ENCODE assay signal across 8 cellular contexts in genomic region chr20:35207950-35208611, GRCh38. TPM values are rescaled to one million over a fixed set of nuclear protein-coding genes. Genes with fewer than 3 reads are reported as not detected.
DNase-seq lines count a peak whose midpoint lies in the region; ATAC-seq and TF ChIP-seq lines count a peak whose summit lies in the region.

No MANE protein-coding gene starts in this region.

- no peaks in the 10 kb centered on the region for H3K36me3 Mint-ChIP-seq in activated CD4-positive, alpha-beta memory T cell treated with anti-CD3 and anti-CD28 coated beads for 36 hours

- H3K4me3 ChIP-seq in AG09309 (ENCODE audit: control insufficient read depth, low read depth, low read length): no peak overlapping the region
- H3K4me3 ChIP-seq in HCT116 (replicated peaks in 1 of 2; ENCODE audit: low read depth in 1 of 2, low read length in 2 of 2): no peak overlapping the region
- H3K4me3 ChIP-seq in lung: no peak overlapping the region

- H3K27me3 ChIP-seq in HCT116 (ENCODE audit: insufficient read depth, low read length): no peaks in the 10 kb centered on the region
- H3K27me3 ChIP-seq in lung (ENCODE audit: control insufficient read depth, insufficient read depth): no peaks in the 10 kb centered on the region

- H2AFZ ChIP-seq in HCT116 (ENCODE audit: low read depth, low read length, poor library complexity, severe bottlenecking): no peak overlapping the region

- TF ChIP-seq POLR2A in HCT116 (IDR thresholded peaks at IDR 0.05; ENCODE audit: borderline replicate concordance, extremely low read depth, insufficient read depth, insufficient read length): no peak

- H3K9me2 ChIP-seq in HCT116 (ENCODE audit: insufficient read depth): no peaks in the 10 kb centered on the region

- H3K4me1 Mint-ChIP-seq in activated CD4-positive, alpha-beta memory T cell treated with anti-CD3 and anti-CD28 coated beads for 36 hours (ENCODE audit: low read depth): no peaks in the 10 kb centered on the region

- H3K36me3 ChIP-seq in HCT116 (ENCODE audit: control insufficient read depth in 1 of 2, insufficient read depth in 2 of 2, low read length in 2 of 2): no peaks in the 10 kb centered on the region
- H3K36me3 ChIP-seq in lung (ENCODE audit: control insufficient read depth in 2 of 2, insufficient read depth in 2 of 2, low read length in 2 of 2): no peaks in the 10 kb centered on the region

- peak; percentile 98 for TF ChIP-seq RAD21 in HCT116 (IDR thresholded peaks at IDR 0.05; ENCODE audit: low read depth)

- POLR2A ChIA-PET in HCT116 (lab: Charles Lee): no interaction called here
- POLR2A ChIA-PET in activated CD4-positive, alpha-beta memory T cell treated with anti-CD3 and anti-CD28 coated beads for 36 hours (lab: Charles Lee): no interaction called here

- no peaks in the 10 kb centered on the region for H4K20me1 ChIP-seq in HCT116 (ENCODE audit: insufficient read depth)

- H3K4me3 Mint-ChIP-seq in activated CD4-positive, alpha-beta memory T cell treated with anti-CD3 and anti-CD28 coated beads for 36 hours: no peak overlapping the region

- CTCF ChIA-PET in HCT116 (lab: Charles Lee): interaction anchor here (1.6 to 1.8 kb wide), 3 partner anchors 62 to 334 kb away, joined by 7 to 29 read pairs (median 24); partner anchors contain the start of gene EDEM2
- CTCF ChIA-PET in activated CD4-positive, alpha-beta memory T cell treated with anti-CD3 and anti-CD28 coated beads for 36 hours (lab: Charles Lee): interaction anchor here (0.6 to 5.1 kb wide), 11 partner anchors 11 to 234 kb away, joined by 3 to 64 read pairs (median 3); partner anchors contain the start of genes EDEM2 and GDF5

- intact Hi-C loops in HCT116 (cut with micrococcal nuclease): loop anchor here (1.0 to 2.0 kb wide), 3 partner anchors 63 to 373 kb away; no protein-coding TSS in a partner anchor
- intact Hi-C loops in activated CD4-positive, alpha-beta memory T cell treated with anti-CD3 and anti-CD28 coated beads for 36 hours (cut with micrococcal nuclease): loop anchor here (1.0 to 10.0 kb wide), 4 partner anchors 63 to 374 kb away; partner anchors contain the start of genes GSS and MYH7B

- DNase-seq in AG09309 (ENCODE audit: low read depth) (peak; percentile 31), HCT116 (ENCODE audit: low read depth, low spot score) (peak; percentile 64), NCI-H748 (lab: John Stamatoyannopoulos, UW; ENCODE audit: unreplicated experiment) (peak; percentile 73), ecto neural progenitor cell (ENCODE audit: low spot score) (peak; percentile 77), lung (ENCODE audit: low spot score) (peak; percentile 87)
- peak; percentile 83 for DNase-seq in activated CD4-positive, alpha-beta memory T cell treated with anti-CD3 and anti-CD28 coated beads for 36 hours
- peak; percentile 69 to 70 for DNase-seq in stimulated activated CD4-positive, alpha-beta T cell treated with anti-CD3 and anti-CD28 coated beads, Interleukin-4, amount 100 ng/mL, for 48 hours (ENCODE audit: low read depth in 2 of 2)

- no peak overlapping the region for H3K9ac ChIP-seq in HCT116 (ENCODE audit: low read length)

- H3K79me2 ChIP-seq in HCT116 (ENCODE audit: insufficient read depth, low read length): no peaks in the 10 kb centered on the region

- H3K27ac Mint-ChIP-seq in activated CD4-positive, alpha-beta memory T cell treated with anti-CD3 and anti-CD28 coated beads for 36 hours: no peak overlapping the region

- H3K4me1 ChIP-seq in HCT116 (ENCODE audit: control insufficient read depth in 1 of 2, insufficient read depth in 2 of 2, low read length in 2 of 2): peaks cover 0 to 9% of the 10 kb centered on the region in 2 experiments; a peak in 2 of 4 replicates
- no peaks in the 10 kb centered on the region for H3K4me1 ChIP-seq in lung (ENCODE audit: control insufficient read depth in 2 of 2, insufficient read depth in 2 of 2, low read length in 2 of 2)

- TF ChIP-seq CTCF in AG09309 (IDR thresholded peaks at IDR 0.05; ENCODE audit: control insufficient read depth, insufficient read depth, low read depth, low read length, missing control alignments): peak; percentile 73
- peak; percentile 74 to 92 (median 84) for TF ChIP-seq CTCF in HCT116 (IDR thresholded peaks at IDR 0.05 in 2 of 3, conservative IDR thresholded peaks at IDR 0.05 in 1 of 3; ENCODE audit: borderline replicate concordance in 1 of 3, insufficient read depth in 1 of 3, low read depth in 2 of 3, low read length in 2 of 3)
- TF ChIP-seq CTCF in lung (IDR thresholded peaks at IDR 0.05; ENCODE audit: control extremely low read depth, extremely low read depth): peak; percentile 90

- peak; percentile 98 for ATAC-seq in HCT116
- ATAC-seq in lung (ENCODE audit: insufficient read depth, low FRiP score): peak; percentile 93
- no peak for ATAC-seq in HG03139 (IDR thresholded peaks at IDR 0.05; ENCODE audit: unreplicated experiment)

- H3K4me2 ChIP-seq in HCT116 (ENCODE audit: low read length): peak overlapping the region; percentile 24; the same call in 1 of the 2 replicates

- H3K9me3 ChIP-seq in HCT116 (ENCODE audit: control insufficient read depth in 1 of 2, insufficient read depth in 1 of 2, low read depth in 1 of 2, low read length in 2 of 2) (no peaks in the 10 kb centered on the region), lung (ENCODE audit: control insufficient read depth in 2 of 2, insufficient read depth in 1 of 2, low read length in 1 of 2) (no peaks in the 10 kb centered on the region)

- H3K27me3 Mint-ChIP-seq in activated CD4-positive, alpha-beta memory T cell treated with anti-CD3 and anti-CD28 coated beads for 36 hours: no peaks in the 10 kb centered on the region

- H3K27ac ChIP-seq in HCT116 (ENCODE audit: low read depth, low read length) (peak overlapping the region; percentile 8; the same call in 1 of the 2 replicates), lung (ENCODE audit: low read depth in 1 of 2, low read length in 1 of 2) (peak overlapping the region in 1 of 2 donors; percentile 61)

- H3K9me3 Mint-ChIP-seq in activated CD4-positive, alpha-beta memory T cell treated with anti-CD3 and anti-CD28 coated beads for 36 hours: no peaks in the 10 kb centered on the region

- RAD21 ChIA-PET in HCT116 (lab: Charles Lee; ENCODE audit: low non-redundant PET in 1 of 2, low total read pairs in 2 of 2, uncharacterized antibody in 2 of 2, unreplicated experiment in 2 of 2): interaction anchor here in 1 of 2 experiments (1.3 to 1.6 kb wide), 2 partner anchors 63 to 112 kb away, joined by 3 to 5 read pairs; no protein-coding TSS in a partner anchor

- no TSS peak for BruUV-seq in HCT116 (replicated peaks; lab: Mats Ljungman, UMichigan)

- WGBS in lung, 2 donors: 29 to 36% methylated on average over 8 of the region's 8 CpGs

TF ChIP-seq in HCT116, 20 proteins besides CTCF, POLR2A, EP300 and RAD21:
- no peak for TF ChIP-seq CEBPB (IDR thresholded peaks at IDR 0.05; ENCODE audit: low read depth)
- TF ChIP-seq EGR1 (IDR thresholded peaks at IDR 0.05; ENCODE audit: low read depth): no peak
- no peak for TF ChIP-seq FOSL1 (IDR thresholded peaks at IDR 0.05; ENCODE audit: low read depth)
- no peak for TF ChIP-seq ELF1 (IDR thresholded peaks at IDR 0.05; ENCODE audit: borderline replicate concordance, low read depth)
- no peak for TF ChIP-seq SRF (IDR thresholded peaks at IDR 0.05; ENCODE audit: low read depth)
- no peak for TF ChIP-seq ZBTB33 (IDR thresholded peaks at IDR 0.05; ENCODE audit: extremely low read depth, insufficient replicate concordance, low read length)
- TF ChIP-seq, protein P1, sequence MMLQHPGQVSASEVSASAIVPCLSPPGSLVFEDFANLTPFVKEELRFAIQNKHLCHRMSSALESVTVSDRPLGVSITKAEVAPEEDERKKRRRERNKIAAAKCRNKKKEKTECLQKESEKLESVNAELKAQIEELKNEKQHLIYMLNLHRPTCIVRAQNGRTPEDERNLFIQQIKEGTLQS (IDR thresholded peaks at IDR 0.05): no peak
- TF ChIP-seq POLR2AphosphoS5 (IDR thresholded peaks at IDR 0.05; ENCODE audit: low read depth, low read length): no peak
- TF ChIP-seq EZH2 (IDR thresholded peaks at IDR 0.05): no peak
- TF ChIP-seq CBX3 (IDR thresholded peaks at IDR 0.05; ENCODE audit: low read depth): no peak

RNA-seq across cellular contexts. Expression of gene MMP24, which starts 18.4 kb away (rescaled TPM):
- total RNA-seq in HCT116 (2021; ENCODE audit: unreplicated experiment) (not detected), lung (10 to 100 TPM in 1 of 2 donors, 1 to 10 TPM in 1; 2.3 to 10.1 TPM)
- 0.33 and 0.39 TPM in 2 replicates for polyA plus RNA-seq in HCT116 (2012)
- not detected for total RNA-seq in activated CD4-positive, alpha-beta memory T cell treated with anti-CD3 and anti-CD28 coated beads for 36 hours
- polyA plus RNA-seq in lung: 1 to 10 TPM; 4.1 to 9.3 TPM

RNA-seq across cellular contexts. Expression of gene PROCR, which starts 36.2 kb away (rescaled TPM):
- total RNA-seq in HCT116 (2021; ENCODE audit: unreplicated experiment) (52.0 TPM), lung (10 to 100 TPM; 22.5 to 26.2 TPM)
- polyA plus RNA-seq in HCT116 (2012): 74.7 and 76.9 TPM in 2 replicates
- total RNA-seq in activated CD4-positive, alpha-beta memory T cell treated with anti-CD3 and anti-CD28 coated beads for 36 hours: 1 to 10 TPM; 1.0 to 1.1 TPM
- polyA plus RNA-seq in lung: 10 to 100 TPM; 14.4 to 31.0 TPM

Comparison
In these comparisons a context has a peak if more than half of its experiments do, and no peak if none do; other contexts are left out.
1. DNase-seq: peak in every context shown above with its lines; median percentile 87 in lung; 83 in activated CD4-positive, alpha-beta memory T cell treated with anti-CD3 and anti-CD28 coated beads for 36 hours; 77 in ecto neural progenitor cell; 73 in NCI-H748; 70 in stimulated activated CD4-positive, alpha-beta T cell treated with anti-CD3 and anti-CD28 coated beads, Interleukin-4, amount 100 ng/mL, for 48 hours; 64 in HCT116; 31 in AG09309.
2. RNA of gene PROCR, which starts 36.2 kb away (total RNA-seq): 52.0 TPM in HCT116 (single experiment) and 22.5 to 26.2 TPM in lung; 1.0 to 1.1 TPM in activated CD4-positive, alpha-beta memory T cell treated with anti-CD3 and anti-CD28 coated beads for 36 hours; every median in the first group is over 10 times any median in the second.
3. Peak in every context shown above with its lines, with median percentiles within 50 percentile points of each other: CTCF ChIP-seq.